20 cellular contexts compared by ENCODE assay signal in genomic region chr19:10285393-10285792, GRCh38. TPM values are rescaled to one million over a fixed set of nuclear protein-coding genes. Genes with fewer than 3 reads are reported as not detected.
DNase-seq lines count a peak whose midpoint lies in the region; ATAC-seq and TF ChIP-seq lines count a peak whose summit lies in the region.
"Had no signal": no experiment of that assay in that cellular context is flagged by ENCODE, and none has a peak within 500 bp of the region (broad histone marks: within the 10 kb centered on the region; RNA-seq: fewer than 3 reads in every experiment).

No MANE protein-coding gene starts in this region.

- peaks cover 8% of the 10 kb centered on the region for H3K27me3 ChIP-seq in upper lobe of right lung
- H3K27me3 ChIP-seq in naive thymus-derived CD4-positive, alpha-beta T cell (ENCODE audit: control insufficient read depth in 2 of 2, insufficient read depth in 2 of 2, low read length in 2 of 2), result peaks cover 8 to 19% of the 10 kb centered on the region in 2 donors
- H3K27me3 ChIP-seq: testis had no signal

- DNase-seq in natural killer cell treated with Interleukin-12 subunit alpha and Interleukin-12 subunit beta and Interleukin-15 and Interleukin-18, amount 100 ng/mL, for 72 hours (ENCODE audit: low spot score), result no peak
- DNase-seq in natural killer cell (no peak), NOMO-1 treated with DMSO at 0.1 percent for 48 hours (lab: John Stamatoyannopoulos, UW; ENCODE audit: unreplicated experiment) (peak; percentile 25), epithelial cell of prostate (ENCODE audit: low read depth, low spot score) (no peak), upper lobe of right lung (no peak), DMS53 treated with DMSO at 0.1 percent for 48 hours (lab: John Stamatoyannopoulos, UW; ENCODE audit: unreplicated experiment) (no peak)
- no peak for DNase-seq in naive thymus-derived CD4-positive, alpha-beta T cell
- DNase-seq: caudate nucleus; heart left ventricle; left cardiac atrium; NCI-H146; NCI-H526; SHP77; stimulated activated CD4-positive, alpha-beta T cell treated with anti-CD3 and anti-CD28 coated beads, Interleukin-1b, Interleukin-23, amount 100 ng/mL, for 48 hours; stimulated activated naive CD4-positive, alpha-beta T cell; testis had no signal

- H3K9me3 ChIP-seq in upper lobe of right lung, result no peaks in the 10 kb centered on the region
- H3K9me3 ChIP-seq in naive thymus-derived CD4-positive, alpha-beta T cell (ENCODE audit: control insufficient read depth in 2 of 3, low read length in 3 of 3), result no peaks in the 10 kb centered on the region
- H3K9me3 ChIP-seq: ascending aorta, heart left ventricle, testis had no signal

- peak overlapping the region; percentile 57 for H3K27ac ChIP-seq in epithelial cell of prostate
- H3K27ac ChIP-seq in upper lobe of right lung, result peak overlapping the region; percentile 55
- H3K27ac ChIP-seq in naive thymus-derived CD4-positive, alpha-beta T cell (ENCODE audit: low read depth, low read length), result no peak overlapping the region
- H3K27ac ChIP-seq: ascending aorta, skin epidermis, testis had no signal

- intact Hi-C loops in natural killer cell (cut with micrococcal nuclease), result no loop called here
- intact Hi-C loops in upper lobe of right lung (cut with DNase I), result no loop called here
- intact Hi-C loops in naive thymus-derived CD4-positive, alpha-beta T cell (cut with micrococcal nuclease), result loop anchor here in 1 of 2 donors (5.0 kb wide), 1 partner anchor 192 kb away; no protein-coding TSS in a partner anchor

- peak overlapping the region; percentile 24 for H3K4me3 Mint-ChIP-seq in natural killer cell treated with Interleukin-12 subunit alpha and Interleukin-12 subunit beta and Interleukin-15 and Interleukin-18, amount 100 ng/mL, for 72 hours
- no peak overlapping the region for H3K4me3 Mint-ChIP-seq in natural killer cell
- H3K4me3 Mint-ChIP-seq in naive thymus-derived CD4-positive, alpha-beta T cell, result no peak overlapping the region
- H3K4me3 Mint-ChIP-seq: activated naive CD4-positive, alpha-beta T cell treated with anti-CD3 and anti-CD28 coated beads, Interleukin-2, amount 50 U/mL, for 24 hours had no signal

- POLR2A ChIA-PET in naive thymus-derived CD4-positive, alpha-beta T cell (lab: Charles Lee), result interaction anchor here (0.6 to 2.2 kb wide), 2 partner anchors 14 to 57 kb away, joined by 3 to 8 read pairs; partner anchors contain the start of gene ICAM1

- peaks cover 65% of the 10 kb centered on the region for H3K4me1 ChIP-seq in upper lobe of right lung
- peaks cover 20 to 35% of the 10 kb centered on the region in 2 donors for H3K4me1 ChIP-seq in naive thymus-derived CD4-positive, alpha-beta T cell (ENCODE audit: control insufficient read depth in 2 of 2, insufficient read depth in 2 of 2, low read length in 2 of 2)

- H3K4me1 Mint-ChIP-seq in natural killer cell treated with Interleukin-12 subunit alpha and Interleukin-12 subunit beta and Interleukin-15 and Interleukin-18, amount 100 ng/mL, for 72 hours (ENCODE audit: low read depth in 2 of 2), result peaks cover 29 to 49% of the 10 kb centered on the region in 2 donors
- peaks cover 22 to 39% of the 10 kb centered on the region in 2 donors for H3K4me1 Mint-ChIP-seq in natural killer cell
- peaks cover 20 to 52% (median 34%) of the 10 kb centered on the region in 7 donors for H3K4me1 Mint-ChIP-seq in naive thymus-derived CD4-positive, alpha-beta T cell

- H3K9me3 Mint-ChIP-seq in natural killer cell treated with Interleukin-12 subunit alpha and Interleukin-12 subunit beta and Interleukin-15 and Interleukin-18, amount 100 ng/mL, for 72 hours, result no peaks in the 10 kb centered on the region
- H3K9me3 Mint-ChIP-seq in natural killer cell, result no peaks in the 10 kb centered on the region
- no peaks in the 10 kb centered on the region for H3K9me3 Mint-ChIP-seq in naive thymus-derived CD4-positive, alpha-beta T cell
- H3K9me3 Mint-ChIP-seq: activated naive CD4-positive, alpha-beta T cell treated with anti-CD3 and anti-CD28 coated beads, Interleukin-2, amount 50 U/mL, for 24 hours had no signal

- CTCF ChIA-PET in naive thymus-derived CD4-positive, alpha-beta T cell (lab: Charles Lee), result no interaction called here

- H3K27ac Mint-ChIP-seq in natural killer cell treated with Interleukin-12 subunit alpha and Interleukin-12 subunit beta and Interleukin-15 and Interleukin-18, amount 100 ng/mL, for 72 hours, result peak overlapping the region in 1 of 2 donors; percentile 26
- H3K27ac Mint-ChIP-seq in natural killer cell, result peak overlapping the region in 1 of 2 donors; percentile 79
- no peak overlapping the region for H3K27ac Mint-ChIP-seq in naive thymus-derived CD4-positive, alpha-beta T cell
- H3K27ac Mint-ChIP-seq: activated naive CD4-positive, alpha-beta T cell treated with anti-CD3 and anti-CD28 coated beads, Interleukin-2, amount 50 U/mL, for 24 hours had no signal

- H3K27me3 Mint-ChIP-seq in natural killer cell treated with Interleukin-12 subunit alpha and Interleukin-12 subunit beta and Interleukin-15 and Interleukin-18, amount 100 ng/mL, for 72 hours, result peaks cover 3 to 4% of the 10 kb centered on the region in 2 donors
- H3K27me3 Mint-ChIP-seq in natural killer cell (ENCODE audit: low read depth in 2 of 2), result peaks cover 0 to 21% of the 10 kb centered on the region in 2 donors
- peaks cover 13 to 24% (median 18%) of the 10 kb centered on the region in 5 donors for H3K27me3 Mint-ChIP-seq in naive thymus-derived CD4-positive, alpha-beta T cell

- no peak for ATAC-seq in natural killer cell treated with Interleukin-12 subunit alpha and Interleukin-12 subunit beta and Interleukin-15 and Interleukin-18, amount 100 ng/mL, for 72 hours
- ATAC-seq in natural killer cell (no peak), upper lobe of right lung (no peak), HG03439 (IDR thresholded peaks at IDR 0.05; ENCODE audit: unreplicated experiment) (no peak)
- ATAC-seq in naive thymus-derived CD4-positive, alpha-beta T cell, result no peak
- ATAC-seq: heart left ventricle, left cardiac atrium had no signal

- H3K36me3 Mint-ChIP-seq in natural killer cell treated with Interleukin-12 subunit alpha and Interleukin-12 subunit beta and Interleukin-15 and Interleukin-18, amount 100 ng/mL, for 72 hours, result peaks cover 12% of the 10 kb centered on the region
- peaks cover 10% of the 10 kb centered on the region for H3K36me3 Mint-ChIP-seq in natural killer cell
- H3K36me3 Mint-ChIP-seq in naive thymus-derived CD4-positive, alpha-beta T cell, result peaks cover 5 to 26% (median 9%) of the 10 kb centered on the region in 5 donors

- TF ChIP-seq CTCF in natural killer cell (IDR thresholded peaks at IDR 0.05) (no peak), upper lobe of right lung (IDR thresholded peaks at IDR 0.05) (no peak)

- no peak overlapping the region for H3K4me3 ChIP-seq in upper lobe of right lung
- no peak overlapping the region for H3K4me3 ChIP-seq in naive thymus-derived CD4-positive, alpha-beta T cell (ENCODE audit: low read length)
- H3K4me3 ChIP-seq: ascending aorta, heart left ventricle, skin epidermis, testis had no signal

- H3K36me3 ChIP-seq in upper lobe of right lung, result peaks cover 52% of the 10 kb centered on the region
- H3K36me3 ChIP-seq in naive thymus-derived CD4-positive, alpha-beta T cell (ENCODE audit: control insufficient read depth in 2 of 3, insufficient read depth in 3 of 3, low read length in 3 of 3), result peaks cover 0 to 29% (median 0%) of the 10 kb centered on the region in 3 experiments

RNA-seq across cellular contexts. Expression of gene ICAM4, which starts 1.4 kb away (rescaled TPM):
- 1 to 10 TPM; 1.4 to 2.1 TPM for total RNA-seq in natural killer cell treated with Interleukin-12 subunit alpha and Interleukin-12 subunit beta and Interleukin-15 and Interleukin-18, amount 100 ng/mL, for 72 hours
- total RNA-seq in natural killer cell (1 to 10 TPM; 1.3 to 3.6 (median 3.0) TPM), upper lobe of right lung (11.1 TPM)
- total RNA-seq in naive thymus-derived CD4-positive, alpha-beta T cell, result 1 to 10 TPM in 3 of 5 experiments, under 1 TPM in 2; 0.40 to 3.7 (median 1.2) TPM
- under 1 TPM; 0.52 to 0.55 TPM for polyA plus RNA-seq in naive thymus-derived CD4-positive, alpha-beta T cell
- total RNA-seq: ascending aorta had no signal

RNA-seq across cellular contexts. Expression of gene ICAM5, which starts 4.4 kb away (rescaled TPM):
- total RNA-seq in natural killer cell treated with Interleukin-12 subunit alpha and Interleukin-12 subunit beta and Interleukin-15 and Interleukin-18, amount 100 ng/mL, for 72 hours, result under 1 TPM; 0.78 to 0.83 TPM
- total RNA-seq in natural killer cell, result 1 to 10 TPM; 1.1 to 1.6 (median 1.5) TPM
- 18.3 TPM for total RNA-seq in upper lobe of right lung
- total RNA-seq in naive thymus-derived CD4-positive, alpha-beta T cell, result 1 to 10 TPM in 1 of 5 experiments, under 1 TPM in 2, not detected in 2; 0.46 to 2.4 (median 0.48) TPM
- polyA plus RNA-seq in naive thymus-derived CD4-positive, alpha-beta T cell, result not detected

RNA-seq across cellular contexts. Expression of gene ICAM1, which starts 14.5 kb away (rescaled TPM):
- total RNA-seq in natural killer cell treated with Interleukin-12 subunit alpha and Interleukin-12 subunit beta and Interleukin-15 and Interleukin-18, amount 100 ng/mL, for 72 hours, result 100 to 1,000 TPM; 106 to 264 TPM
- total RNA-seq in natural killer cell, result 10 to 100 TPM; 33.1 to 73.7 (median 56.5) TPM
- 245 TPM for total RNA-seq in upper lobe of right lung
- total RNA-seq in naive thymus-derived CD4-positive, alpha-beta T cell, result 10 to 100 TPM in 3 of 5 experiments, 1 to 10 TPM in 2; 3.6 to 47.2 (median 16.3) TPM
- 1 to 10 TPM; 1.2 to 3.9 TPM for polyA plus RNA-seq in naive thymus-derived CD4-positive, alpha-beta T cell

RNA-seq across cellular contexts. Expression of gene ZGLP1, which starts 24.2 kb away (rescaled TPM):
- total RNA-seq in natural killer cell treated with Interleukin-12 subunit alpha and Interleukin-12 subunit beta and Interleukin-15 and Interleukin-18, amount 100 ng/mL, for 72 hours, result 1 to 10 TPM; 2.5 to 7.3 TPM
- total RNA-seq in natural killer cell, result 1 to 10 TPM; 1.4 to 2.2 (median 1.9) TPM
- 3.8 TPM for total RNA-seq in upper lobe of right lung
- total RNA-seq in naive thymus-derived CD4-positive, alpha-beta T cell, result 10 to 100 TPM in 1 of 5 experiments, 1 to 10 TPM in 4; 1.2 to 11.4 (median 6.2) TPM
- polyA plus RNA-seq in naive thymus-derived CD4-positive, alpha-beta T cell, result under 1 TPM in 1 of 2 donors, not detected in 1; 0.22 TPM
- total RNA-seq: ascending aorta had no signal

RNA-seq across cellular contexts. Expression of gene FDX2, which starts 30.4 kb away (rescaled TPM):
- 10 to 100 TPM; 11.4 to 26.4 TPM for total RNA-seq in natural killer cell treated with Interleukin-12 subunit alpha and Interleukin-12 subunit beta and Interleukin-15 and Interleukin-18, amount 100 ng/mL, for 72 hours
- total RNA-seq in natural killer cell (1 to 10 TPM; 1.7 to 4.1 (median 4.0) TPM), upper lobe of right lung (19.2 TPM)
- total RNA-seq in naive thymus-derived CD4-positive, alpha-beta T cell, result 10 to 100 TPM in 2 of 5 experiments, 1 to 10 TPM in 3; 5.7 to 10.5 (median 9.3) TPM
- 10 to 100 TPM; 18.3 to 19.4 TPM for polyA plus RNA-seq in naive thymus-derived CD4-positive, alpha-beta T cell
